Comparison of ENCODE assay signal across 1 cellular context in genomic region chr20:62799459-62799858, GRCh38.
TF ChIP-seq lines count a peak whose summit lies in the region.

No MANE protein-coding gene starts in this region.

TF ChIP-seq in HepG2, 621 proteins besides CTCF, POLR2A, EP300 and RAD21:
- TF ChIP-seq MAFG (CRISPR knock-in tag; IDR thresholded peaks at IDR 0.05) = no peak
- no peak for TF ChIP-seq IRF2 (CRISPR knock-in tag; IDR thresholded peaks at IDR 0.05)
- TF ChIP-seq RARA (CRISPR knock-in tag; IDR thresholded peaks at IDR 0.05) = no peak
- TF ChIP-seq RCOR2 (CRISPR knock-in tag; IDR thresholded peaks at IDR 0.05) = no peak
- no peak for TF ChIP-seq ATF6 (CRISPR knock-in tag; conservative IDR thresholded peaks at IDR 0.05)
- TF ChIP-seq RBFOX2 (IDR thresholded peaks at IDR 0.05; ENCODE audit: low read depth, low read length) = peak; percentile 65
- TF ChIP-seq HBP1 (CRISPR knock-in tag; IDR thresholded peaks at IDR 0.05; ENCODE audit: low read depth) = no peak
- TF ChIP-seq PCBP2 (optimal IDR thresholded peaks at IDR 0.05; ENCODE audit: low read depth, low read length, poor library complexity, severe bottlenecking) = no peak
- TF ChIP-seq ZNF747 (CRISPR knock-in tag; IDR thresholded peaks at IDR 0.05; ENCODE audit: borderline replicate concordance) = no peak
- TF ChIP-seq RFXANK (CRISPR knock-in tag; IDR thresholded peaks at IDR 0.05) = no peak
- no peak for TF ChIP-seq SSRP1 (CRISPR knock-in tag; IDR thresholded peaks at IDR 0.05)
- TF ChIP-seq SKI (IDR thresholded peaks at IDR 0.05; ENCODE audit: partially characterized antibody) = no peak
- TF ChIP-seq ZC3H13 (CRISPR knock-in tag; IDR thresholded peaks at IDR 0.05) = no peak
- no peak for TF ChIP-seq HIVEP1 (CRISPR knock-in tag; IDR thresholded peaks at IDR 0.05)
- TF ChIP-seq NR0B2 (CRISPR knock-in tag; IDR thresholded peaks at IDR 0.05) = no peak
- TF ChIP-seq GMEB1 (CRISPR knock-in tag; IDR thresholded peaks at IDR 0.05; ENCODE audit: borderline replicate concordance) = no peak
- TF ChIP-seq NFATC3 (CRISPR knock-in tag; IDR thresholded peaks at IDR 0.05) = no peak
- TF ChIP-seq ZNF775 (CRISPR knock-in tag; IDR thresholded peaks at IDR 0.05; ENCODE audit: borderline replicate concordance) = no peak
- TF ChIP-seq ZNF235 (CRISPR knock-in tag; IDR thresholded peaks at IDR 0.05; ENCODE audit: borderline replicate concordance) = no peak
- no peak for TF ChIP-seq HNF1B (CRISPR knock-in tag; IDR thresholded peaks at IDR 0.05)
- no peak for TF ChIP-seq PATZ1 (CRISPR knock-in tag; IDR thresholded peaks at IDR 0.05)
- TF ChIP-seq ZNF773 (CRISPR knock-in tag; IDR thresholded peaks at IDR 0.05; ENCODE audit: borderline replicate concordance) = no peak
- no peak for TF ChIP-seq ONECUT2 (CRISPR knock-in tag; IDR thresholded peaks at IDR 0.05)
- TF ChIP-seq ZFX (CRISPR knock-in tag; IDR thresholded peaks at IDR 0.05; ENCODE audit: low read depth) = no peak
- TF ChIP-seq HOXA3 (CRISPR knock-in tag; IDR thresholded peaks at IDR 0.05) = peak; percentile 16; the same call in 1 of the 2 replicates
- TF ChIP-seq ZNF431 (CRISPR knock-in tag; IDR thresholded peaks at IDR 0.05; ENCODE audit: borderline replicate concordance, low read depth) = no peak
- TF ChIP-seq MED1 (CRISPR knock-in tag; IDR thresholded peaks at IDR 0.05) = no peak
- TF ChIP-seq ZNF576 (CRISPR knock-in tag; IDR thresholded peaks at IDR 0.05) = no peak
- TF ChIP-seq KLF16 (CRISPR knock-in tag; IDR thresholded peaks at IDR 0.05) = no peak
- TF ChIP-seq NFKB2 (CRISPR knock-in tag; IDR thresholded peaks at IDR 0.05; ENCODE audit: borderline replicate concordance) = 0 out of 2 replicates have a peak, but pooled peaks have one; percentile 25
- no peak for TF ChIP-seq ELF3 (CRISPR knock-in tag; IDR thresholded peaks at IDR 0.05)
- TF ChIP-seq AGO2 (optimal IDR thresholded peaks at IDR 0.05; ENCODE audit: low read depth, low read length) = peak; percentile 79
- no peak for TF ChIP-seq HINFP (CRISPR knock-in tag; IDR thresholded peaks at IDR 0.05; ENCODE audit: low read depth)
